9 cellular contexts compared by ENCODE assay signal in genomic region chr6:40788661-40789111, GRCh38.
DNase-seq lines count a peak whose midpoint lies in the region; TF ChIP-seq lines count a peak whose summit lies in the region.
"Had no signal": no experiment of that assay in that cellular context is flagged by ENCODE, and none has a peak within 500 bp of the region (broad histone marks: within the 10 kb centered on the region; RNA-seq: fewer than 3 reads in every experiment).

No MANE protein-coding gene starts in this region.

- H3K4me3 Mint-ChIP-seq in activated CD4-positive, alpha-beta T cell treated with anti-CD3 and anti-CD28 coated beads, Interleukin-2, amount 10 ng/mL, durations not matched to agents 24 days and 14 days = peak overlapping the region; percentile 53
- H3K4me3 Mint-ChIP-seq in H9 = no peak overlapping the region

- peaks cover 7% of the 10 kb centered on the region for H3K27me3 Mint-ChIP-seq in activated CD4-positive, alpha-beta T cell treated with anti-CD3 and anti-CD28 coated beads, Interleukin-2, amount 10 ng/mL, durations not matched to agents 24 days and 14 days
- H3K27me3 Mint-ChIP-seq in H9 (ENCODE audit: low read depth) = peaks cover 40% of the 10 kb centered on the region

- no peak overlapping the region for H3K56ac ChIP-seq in H9 (ENCODE audit: insufficient read length, low read depth, low read length)

- no peak overlapping the region for H3K18ac ChIP-seq in H9 (ENCODE audit: insufficient read length, low read depth, low read length)

- peak overlapping the region; percentile 85 for H3K27ac Mint-ChIP-seq in activated CD4-positive, alpha-beta T cell treated with anti-CD3 and anti-CD28 coated beads, Interleukin-2, amount 10 ng/mL, durations not matched to agents 24 days and 14 days
- H3K27ac Mint-ChIP-seq in H9 = peak overlapping the region in 1 of 3 experiments; percentile 9; a peak in 1 of 7 replicates

- H2BK5ac ChIP-seq in H9 (ENCODE audit: insufficient read length, low read length) = no peak overlapping the region

- no peak overlapping the region for H3K14ac ChIP-seq in H9 (ENCODE audit: insufficient read depth, low read length)

- H3K4ac ChIP-seq in H9 (ENCODE audit: low read depth, low read length) = no peak overlapping the region

- no peak overlapping the region for H2AK5ac ChIP-seq in H9 (ENCODE audit: insufficient read length, low read length)

- H3K23ac ChIP-seq in H9 (ENCODE audit: insufficient read length, low read depth, low read length) = no peak overlapping the region

- no peak overlapping the region for H2BK12ac ChIP-seq in H9 (ENCODE audit: insufficient read length, low read depth, low read length)

- BruUV-seq in mammary epithelial cell (replicated peaks; lab: Mats Ljungman, UMichigan) = no TSS peak

- CTCF ChIA-PET in mammary epithelial cell (lab: Charles Lee; ENCODE audit: low non-redundant PET) = no interaction called here

- in situ Hi-C loops in mammary epithelial cell (cut with MboI; ENCODE audit: low sequenced_read_pairs in 2 of 2) = no loop called here

- TF ChIP-seq CTCF in mammary epithelial cell (conservative IDR thresholded peaks at IDR 0.05 in 1 of 2, IDR thresholded peaks at IDR 0.05 in 1 of 2; ENCODE audit: extremely low read depth in 1 of 2, insufficient read depth in 1 of 2, low read depth in 1 of 2, low read length in 2 of 2) (no peak), H9 (conservative IDR thresholded peaks at IDR 0.05) (no peak)

- H3K4me2 ChIP-seq in mammary epithelial cell (ENCODE audit: insufficient read depth, low read depth, low read length) (no peak overlapping the region), H9 (ENCODE audit: insufficient read depth, insufficient read length, low read length) (no peak overlapping the region)

- H3K9me3 Mint-ChIP-seq in activated CD4-positive, alpha-beta T cell treated with anti-CD3 and anti-CD28 coated beads, Interleukin-2, amount 10 ng/mL, durations not matched to agents 24 days and 14 days = peaks cover 9% of the 10 kb centered on the region
- no peaks in the 10 kb centered on the region for H3K9me3 Mint-ChIP-seq in H9

- H2BK120ac ChIP-seq in H9 (ENCODE audit: low read depth, low read length, poor library complexity, severe bottlenecking) = no peak overlapping the region

- intact Hi-C loops in activated CD4-positive, alpha-beta T cell treated with anti-CD3 and anti-CD28 coated beads, Interleukin-2, amount 10 ng/mL, durations not matched to agents 24 days and 14 days (cut with micrococcal nuclease) = no loop called here
- intact Hi-C loops in mammary epithelial cell (cut with micrococcal nuclease) = no loop called here

- H3T11ph ChIP-seq in H9 (ENCODE audit: low read length) = no peak overlapping the region

- H3K36me3 ChIP-seq in mammary epithelial cell (ENCODE audit: insufficient read depth, low read length) = no peaks in the 10 kb centered on the region

- 46% methylated on average over 5 of the region's 5 CpGs for WGBS in mammary epithelial cell (ENCODE audit: low coverage, missing lambda C conversion rate)
- WGBS in H9 (ENCODE audit: extremely low coverage, insufficient read length, low lambda C conversion rate) = no CpG with 5 or more reads among the region's 5 CpGs

- peak; percentile 57 for DNase-seq in GM03348 (ENCODE audit: low spot score)
- DNase-seq in activated CD4-positive, alpha-beta T cell treated with anti-CD3 and anti-CD28 coated beads, Interleukin-2, amount 10 ng/mL, durations not matched to agents 24 days and 14 days = peak; percentile 71
- DNase-seq in mammary epithelial cell = no peak
- peak; percentile 2 to 14 for DNase-seq in stimulated activated CD4-positive, alpha-beta T cell treated with anti-CD3 and anti-CD28 coated beads, Interleukin-12 subunit alpha, Interleukin-12 subunit beta, amount 100 ng/mL, for 24 hours (ENCODE audit: low read depth in 2 of 2)
- no peak for DNase-seq in HT-29 (ENCODE audit: low spot score)
- DNase-seq in H9 = no peak
- DNase-seq in NCI-H2227 (lab: John Stamatoyannopoulos, UW; ENCODE audit: unreplicated experiment) = no peak
- no peak for DNase-seq in NCI-H1436 treated with DMSO at 0.1 percent for 48 hours (lab: John Stamatoyannopoulos, UW)
- DNase-seq: NCI-H774 had no signal

- no peaks in the 10 kb centered on the region for H3K79me2 ChIP-seq in mammary epithelial cell (ENCODE audit: insufficient read depth, low read length)
- no peaks in the 10 kb centered on the region for H3K79me2 ChIP-seq in H9 (ENCODE audit: insufficient read depth, low read length)

- H3K4me1 Mint-ChIP-seq in activated CD4-positive, alpha-beta T cell treated with anti-CD3 and anti-CD28 coated beads, Interleukin-2, amount 10 ng/mL, durations not matched to agents 24 days and 14 days = peaks cover 34% of the 10 kb centered on the region
- H3K4me1 Mint-ChIP-seq in H9 = peaks cover 6 to 16% of the 10 kb centered on the region in 2 experiments

- no peak overlapping the region for H2BK20ac ChIP-seq in H9 (ENCODE audit: low read depth, low read length, poor library complexity, severe bottlenecking)

- dilution Hi-C loops in mammary epithelial cell (cut with HindIII; ENCODE audit: low sequenced_read_pairs) = no loop called here

- H2AFZ ChIP-seq in mammary epithelial cell (ENCODE audit: low read depth, low read length) (peak overlapping the region; percentile 26), H9 (ENCODE audit: low read length) (no peak overlapping the region)

- H3K27me3 ChIP-seq in mammary epithelial cell (ENCODE audit: insufficient read depth, low read length) (no peaks in the 10 kb centered on the region), H9 (ENCODE audit: insufficient read depth, low read length) (no peaks in the 10 kb centered on the region)

- no peaks in the 10 kb centered on the region for H3K9me3 ChIP-seq in mammary epithelial cell (replicated peaks; ENCODE audit: insufficient read depth, low read length)
- H3K9me3 ChIP-seq in H9 (ENCODE audit: control insufficient read depth, low read depth, low read length) = no peaks in the 10 kb centered on the region

- no peaks in the 10 kb centered on the region for H3K23me2 ChIP-seq in H9 (ENCODE audit: insufficient read length, low read depth, low read length, poor library complexity, severe bottlenecking)

- H3K9ac ChIP-seq in mammary epithelial cell (ENCODE audit: insufficient read depth, low read length) (no peak overlapping the region), H9 (ENCODE audit: extremely low read depth, insufficient read length, low read length) (no peak overlapping the region)

- no peak overlapping the region for H4K8ac ChIP-seq in H9 (replicated peaks; ENCODE audit: insufficient read length, low read depth, low read length)

- no peak overlapping the region for H4K91ac ChIP-seq in H9 (ENCODE audit: insufficient read length, low read depth, low read length)

- H3K4me3 ChIP-seq in mammary epithelial cell (replicated peaks in 1 of 3; ENCODE audit: insufficient read depth in 1 of 3, low read depth in 2 of 3, low read length in 3 of 3) = no peak overlapping the region

- no peak overlapping the region for H4K5ac ChIP-seq in H9 (ENCODE audit: insufficient read length, low read depth, low read length)

- H3K79me1 ChIP-seq in H9 (ENCODE audit: insufficient read depth, low read depth, low read length, poor library complexity, severe bottlenecking) = no peaks in the 10 kb centered on the region

- no peaks in the 10 kb centered on the region for H3K36me3 Mint-ChIP-seq in activated CD4-positive, alpha-beta T cell treated with anti-CD3 and anti-CD28 coated beads, Interleukin-2, amount 10 ng/mL, durations not matched to agents 24 days and 14 days (ENCODE audit: low read depth)
- peaks cover 0 to 2% (median 0%) of the 10 kb centered on the region in 3 experiments; a peak in 1 of 7 replicates for H3K36me3 Mint-ChIP-seq in H9 (ENCODE audit: insufficient read depth in 1 of 3, low read depth in 3 of 3)

- no peak overlapping the region for H2BK15ac ChIP-seq in H9 (ENCODE audit: low read depth, low read length)

- H4K20me1 ChIP-seq in mammary epithelial cell (ENCODE audit: insufficient read depth, low read length) = no peaks in the 10 kb centered on the region
- no peaks in the 10 kb centered on the region for H4K20me1 ChIP-seq in H9 (ENCODE audit: control insufficient read depth, insufficient read depth, insufficient read length)

- H3K4me1 ChIP-seq in mammary epithelial cell (ENCODE audit: insufficient read depth, low read length) (peaks cover 11% of the 10 kb centered on the region), H9 (ENCODE audit: insufficient read depth, low read length) (no peaks in the 10 kb centered on the region; the same call in 1 of the 2 replicates)

- H3K27ac ChIP-seq in mammary epithelial cell (ENCODE audit: insufficient read depth, low read depth, low read length) = no peak overlapping the region
- no peak overlapping the region for H3K27ac ChIP-seq in H9 (ENCODE audit: insufficient read length, low read depth, low read length)

Comparison
In these comparisons a context has a peak if more than half of its experiments do, and no peak if none do; other contexts are left out.
1. DNase-seq: peak in GM03348 (single experiment), activated CD4-positive, alpha-beta T cell treated with anti-CD3 and anti-CD28 coated beads, Interleukin-2, amount 10 ng/mL, durations not matched to agents 24 days and 14 days (single experiment) and stimulated activated CD4-positive, alpha-beta T cell treated with anti-CD3 and anti-CD28 coated beads, Interleukin-12 subunit alpha, Interleukin-12 subunit beta, amount 100 ng/mL, for 24 hours (2 of 2); none in mammary epithelial cell (single experiment), HT-29 (single experiment), H9 (single experiment), NCI-H2227 (single experiment) and NCI-H1436 treated with DMSO at 0.1 percent for 48 hours (single experiment).